Comparison of ENCODE assay signal across 1 cellular context in genomic region chrX:126580877-126581276, GRCh38.
TF ChIP-seq lines count a peak whose summit lies in the region.

No MANE protein-coding gene starts in this region.

TF ChIP-seq in WTC11, 78 proteins besides CTCF, POLR2A, EP300 and RAD21 (continued from another document):
- TF ChIP-seq AR (CRISPR knock-in tag; IDR thresholded peaks at IDR 0.05) (no peak), USF2 (CRISPR knock-in tag; IDR thresholded peaks at IDR 0.05) (no peak)
